In the genomic region with DNA sequence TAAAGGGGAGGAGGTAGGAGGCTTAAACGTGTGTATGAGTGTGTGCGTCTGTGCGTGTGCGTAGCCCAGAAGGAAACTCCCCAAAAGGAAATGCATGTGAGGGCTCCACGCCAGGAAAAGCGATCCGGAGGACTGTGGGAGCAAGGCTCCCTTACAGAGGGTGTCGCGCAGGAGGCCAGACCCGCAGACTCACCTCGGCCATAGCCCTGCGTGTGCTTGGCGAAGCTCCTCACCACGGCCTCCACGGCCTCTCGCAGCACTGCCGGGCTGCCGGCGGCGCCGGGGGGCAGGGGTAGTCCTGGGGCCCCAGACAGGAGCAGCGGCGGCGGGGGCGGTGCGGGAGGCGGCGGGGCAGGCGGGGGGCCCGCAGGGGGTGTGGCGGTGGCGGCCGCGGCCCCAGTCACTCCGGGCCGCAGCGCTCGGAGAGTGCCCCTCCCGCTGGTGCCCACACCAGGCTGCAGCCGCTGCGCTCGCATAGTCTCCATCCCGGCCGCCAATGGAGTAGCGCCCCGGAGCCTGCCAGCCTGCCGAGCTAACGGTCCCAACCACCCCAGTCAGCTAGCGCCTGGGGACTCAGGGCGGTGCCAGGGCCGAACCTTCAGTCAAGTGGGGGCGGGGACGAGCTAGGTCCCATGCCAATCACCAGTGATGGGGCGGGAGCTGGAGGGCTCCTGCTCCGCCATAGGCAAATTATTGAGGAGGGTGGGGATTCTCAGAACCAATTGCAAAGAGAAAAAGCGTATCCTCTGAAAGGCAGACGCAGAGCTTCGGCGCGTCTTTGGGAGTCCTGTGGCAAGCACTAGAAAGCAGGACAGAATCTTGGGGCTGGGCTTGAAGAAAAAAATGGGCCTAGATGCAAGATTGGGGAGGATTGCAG, we compare ENCODE assay signal across 8 cellular contexts. TPM values are rescaled to one million over a fixed set of nuclear protein-coding genes. Genes with fewer than 3 reads are reported as not detected.
DNase-seq lines count a peak whose midpoint lies in the region; TF ChIP-seq lines count a peak whose summit lies in the region.

A gene (minus strand): TSS at position 575 of the 877 bp plus-strand sequence. CDS start 90 bp downstream, at position 485.

- H3K27me3 Mint-ChIP-seq in HFFc6 (ENCODE audit: insufficient read depth), result no peaks in the 10 kb centered on the region
- H3K27me3 Mint-ChIP-seq in activated naive CD4-positive, alpha-beta T cell treated with anti-CD3 and anti-CD28 coated beads, Interleukin-2, amount 10 ng/mL, durations not matched to agents 7 days and 5 days, result peaks cover 28% of the 10 kb centered on the region

- H3K9me3 ChIP-seq in SK-N-MC (ENCODE audit: low read depth, low read length), result no peaks in the 10 kb centered on the region

- H3K4me1 Mint-ChIP-seq in HFFc6 (ENCODE audit: low read depth), result peaks cover 71% of the 10 kb centered on the region
- H3K4me1 Mint-ChIP-seq in activated naive CD4-positive, alpha-beta T cell treated with anti-CD3 and anti-CD28 coated beads, Interleukin-2, amount 10 ng/mL, durations not matched to agents 7 days and 5 days, result peaks cover 77% of the 10 kb centered on the region

- peak; percentile 87 for DNase-seq in GM04503 (ENCODE audit: low read depth)
- peak; percentile 97 for DNase-seq in HFFc6
- peak; percentile 98 for DNase-seq in NB4 (ENCODE audit: low read depth)
- DNase-seq in SK-N-MC (ENCODE audit: low read depth, low spot score), result peak; percentile 88
- DNase-seq in activated naive CD4-positive, alpha-beta T cell treated with anti-CD3 and anti-CD28 coated beads, Interleukin-2, amount 10 ng/mL, durations not matched to agents 7 days and 5 days, result peak; percentile 98
- peak; percentile 95 for DNase-seq in germinal center (ENCODE audit: low spot score)
- DNase-seq in non-pigmented ciliary epithelial cell (ENCODE audit: low read depth), result peak; percentile 86
- peak; percentile 99 for DNase-seq in superior temporal gyrus (ENCODE audit: extremely low spot score)

- H3K9me3 Mint-ChIP-seq in HFFc6, result no peaks in the 10 kb centered on the region
- no peaks in the 10 kb centered on the region for H3K9me3 Mint-ChIP-seq in activated naive CD4-positive, alpha-beta T cell treated with anti-CD3 and anti-CD28 coated beads, Interleukin-2, amount 10 ng/mL, durations not matched to agents 7 days and 5 days

- H3K27ac ChIP-seq in SK-N-MC, result peak within 1 kb of the TSS; percentile 79

- TF ChIP-seq POLR2A in NB4 (IDR thresholded peaks at IDR 0.05; ENCODE audit: extremely low read depth, insufficient read length), result peak; percentile 66

- H3K36me3 ChIP-seq in SK-N-MC (ENCODE audit: insufficient read depth, low read length), result no peaks in the 10 kb centered on the region; the same call in 1 of the 2 replicates

- H3K4me3 Mint-ChIP-seq in HFFc6, result peak within 1 kb of the TSS; percentile 90
- H3K4me3 Mint-ChIP-seq in activated naive CD4-positive, alpha-beta T cell treated with anti-CD3 and anti-CD28 coated beads, Interleukin-2, amount 10 ng/mL, durations not matched to agents 7 days and 5 days, result peak within 1 kb of the TSS; percentile 87

- H3K9ac ChIP-seq in SK-N-MC (ENCODE audit: insufficient read length), result peak within 1 kb of the TSS; percentile 81

- CTCF ChIA-PET in activated naive CD4-positive, alpha-beta T cell treated with anti-CD3 and anti-CD28 coated beads, Interleukin-2, amount 10 ng/mL, durations not matched to agents 7 days and 5 days (lab: Charles Lee), result interaction anchor here (0.9 to 2.5 kb wide), 4 partner anchors 21 to 112 kb away, joined by 3 to 13 read pairs (median 6); a partner anchor contains a TSS

- H3K27ac Mint-ChIP-seq in HFFc6, result peak within 1 kb of the TSS; percentile 81
- peak within 1 kb of the TSS; percentile 95 for H3K27ac Mint-ChIP-seq in activated naive CD4-positive, alpha-beta T cell treated with anti-CD3 and anti-CD28 coated beads, Interleukin-2, amount 10 ng/mL, durations not matched to agents 7 days and 5 days

- TF ChIP-seq CTCF in HFFc6 (IDR thresholded peaks at IDR 0.05) (no peak), NB4 (IDR thresholded peaks at IDR 0.05; ENCODE audit: low read depth, low read length) (no peak)

- H3K36me3 Mint-ChIP-seq in HFFc6 (ENCODE audit: low read depth), result 0 out of 2 replicates have a peak, but pooled peaks cover 7% of the 10 kb centered on the region
- peaks cover 5% of the 10 kb centered on the region for H3K36me3 Mint-ChIP-seq in activated naive CD4-positive, alpha-beta T cell treated with anti-CD3 and anti-CD28 coated beads, Interleukin-2, amount 10 ng/mL, durations not matched to agents 7 days and 5 days

- H3K4me3 ChIP-seq in NB4 (ENCODE audit: low read depth, low read length), result peak within 1 kb of the TSS; percentile 87
- H3K4me3 ChIP-seq in SK-N-MC, result peak within 1 kb of the TSS; percentile 88

RNA-seq across cellular contexts. Expression of the gene that starts here (rescaled TPM):
- total RNA-seq in HFFc6 (2021; fragmentation: NEBNext Ultra II Directional; extraction: Animal tissue kit (Norgen Biotek cat#: 25700)), result 10 to 100 TPM; 51.0 to 59.6 (median 56.1) TPM

Comparison
In these comparisons a context has a peak if more than half of its experiments do, and no peak if none do; other contexts are left out.
1. Peak in every context shown above with its lines: DNase-seq, H3K4me3 ChIP-seq and H3K27ac ChIP-seq.